Comparison of ENCODE assay signal across 30 cellular contexts in genomic region chr2:170365003-170365402, GRCh38.
"Had no signal": no experiment of that assay in that cellular context is flagged by ENCODE, and none has a peak within 500 bp of the region (broad histone marks: within the 10 kb centered on the region; RNA-seq: fewer than 3 reads in every experiment).

No MANE protein-coding gene starts in this region.

- H3K9me3 ChIP-seq: left lung, lower lobe of right lung, mucosa of descending colon, pancreas, prostate gland, suprapubic skin, thoracic aorta, tibial artery, uterus had no signal

- H3K4me3 Mint-ChIP-seq: immature natural killer cell; naive thymus-derived CD4-positive, alpha-beta T cell; natural killer cell treated with Interleukin-12 subunit alpha and Interleukin-12 subunit beta and Interleukin-15 and Interleukin-18, amount 100 ng/mL, for 72 hours; stimulated activated naive B cell treated with anti-CD40 and anti-IgM and Interleukin-4, amounts not matched to agents 10 μg/mL and 1 μg/mL and 100 μg/mL, for 72 hours; stimulated activated naive CD8-positive, alpha-beta T cell treated with anti-CD3 and anti-CD28 coated beads, Interleukin-15, Interleukin-2, amounts not matched to agents 100 ng/mL and 50 ng/mL, for 24 hours had no signal

- ATAC-seq: left colon; left lung; lower lobe of right lung; mucosa of descending colon; naive thymus-derived CD4-positive, alpha-beta T cell; pancreas; right cardiac atrium; sciatic nerve; stimulated activated naive B cell treated with anti-CD40 and anti-IgM and Interleukin-4, amounts not matched to agents 10 μg/mL and 1 μg/mL and 100 μg/mL, for 72 hours had no signal

- H3K9me3 Mint-ChIP-seq: immature natural killer cell; naive thymus-derived CD4-positive, alpha-beta T cell; natural killer cell treated with Interleukin-12 subunit alpha and Interleukin-12 subunit beta and Interleukin-15 and Interleukin-18, amount 100 ng/mL, for 72 hours; stimulated activated naive B cell treated with anti-CD40 and anti-IgM and Interleukin-4, amounts not matched to agents 10 μg/mL and 1 μg/mL and 100 μg/mL, for 72 hours; stimulated activated naive CD8-positive, alpha-beta T cell treated with anti-CD3 and anti-CD28 coated beads, Interleukin-15, Interleukin-2, amounts not matched to agents 100 ng/mL and 50 ng/mL, for 24 hours had no signal

- H3K4me1 ChIP-seq: lower lobe of right lung, pancreas, prostate gland, suprapubic skin, tibial artery, uterus had no signal

- H3K27ac ChIP-seq: left lung, lower lobe of right lung, pancreas, prostate gland, skin epidermis, suprapubic skin, thoracic aorta, tibial artery, uterus had no signal

- H3K36me3 ChIP-seq: left lung, lower lobe of right lung, pancreas, prostate gland, suprapubic skin, thoracic aorta, tibial artery, uterus had no signal

- DNase-seq: hypothalamus; immature natural killer cell; kidney; left colon; left lung; lower lobe of right lung; mammary epithelial cell; midbrain; mucosa of descending colon; naive thymus-derived CD4-positive, alpha-beta T cell; nucleus accumbens; pancreas; posterior cingulate gyrus; retina; right cardiac atrium; stimulated activated CD4-positive, alpha-beta T cell treated with anti-CD3 and anti-CD28 coated beads, Interleukin-12 subunit alpha, Interleukin-12 subunit beta, amount 100 ng/mL, for 4 hours; stimulated activated CD4-positive, alpha-beta T cell treated with anti-CD3 and anti-CD28 coated beads, Interleukin-15, amount 100 ng/mL, for 24 hours; stimulated activated CD4-positive, alpha-beta T cell treated with anti-CD3 and anti-CD28 coated beads, Interleukin-2, amount 100 ng/mL, for 24 hours; stimulated activated CD4-positive, alpha-beta T cell treated with anti-CD3 and anti-CD28 coated beads, Interleukin-4, amount 100 ng/mL, for 1 hour; stimulated activated naive B cell treated with anti-CD40 and anti-IgM and Interleukin-4, amounts not matched to agents 10 μg/mL and 1 μg/mL and 100 μg/mL, for 72 hours; tibial artery; trophoblast cell; uterus had no signal

- H3K36me3 Mint-ChIP-seq: immature natural killer cell; naive thymus-derived CD4-positive, alpha-beta T cell; natural killer cell treated with Interleukin-12 subunit alpha and Interleukin-12 subunit beta and Interleukin-15 and Interleukin-18, amount 100 ng/mL, for 72 hours; stimulated activated naive B cell treated with anti-CD40 and anti-IgM and Interleukin-4, amounts not matched to agents 10 μg/mL and 1 μg/mL and 100 μg/mL, for 72 hours had no signal

- H3K4me3 ChIP-seq: left lung, lower lobe of right lung, mucosa of descending colon, pancreas, prostate gland, skin epidermis, suprapubic skin, thoracic aorta, tibial artery, uterus had no signal

- H3K27ac Mint-ChIP-seq: immature natural killer cell; naive thymus-derived CD4-positive, alpha-beta T cell; natural killer cell treated with Interleukin-12 subunit alpha and Interleukin-12 subunit beta and Interleukin-15 and Interleukin-18, amount 100 ng/mL, for 72 hours; stimulated activated naive B cell treated with anti-CD40 and anti-IgM and Interleukin-4, amounts not matched to agents 10 μg/mL and 1 μg/mL and 100 μg/mL, for 72 hours; stimulated activated naive CD8-positive, alpha-beta T cell treated with anti-CD3 and anti-CD28 coated beads, Interleukin-15, Interleukin-2, amounts not matched to agents 100 ng/mL and 50 ng/mL, for 24 hours had no signal
